ENCODE assay signal across 8 cellular contexts in genomic region chr5:14364576-14365472, GRCh38.
A peak's percentile ranks its signal among the peaks of the same experiment; 100 is the strongest.
DNase-seq lines count a peak whose midpoint lies in the region; ATAC-seq and TF ChIP-seq lines count a peak whose summit lies in the region.

No MANE protein-coding gene starts in this region.

- H3K9me3 ChIP-seq in RWPE2 (ENCODE audit: severe bottlenecking) (no peaks in the 10 kb centered on the region), thoracic aorta (no peaks in the 10 kb centered on the region)

- DNase-seq in stimulated activated CD4-positive, alpha-beta T cell treated with anti-CD3 and anti-CD28 coated beads, Interleukin-15, amount 100 ng/mL, for 24 hours = peak; percentile 20
- no peak for DNase-seq in stimulated activated CD4-positive, alpha-beta T cell treated with anti-CD3 and anti-CD28 coated beads, Interleukin-4, amount 100 ng/mL, for 4 hours
- DNase-seq in RWPE2 (ENCODE audit: low spot score) (no peak), fibroblast of mammary gland (ENCODE audit: low read depth) (no peak), thoracic aorta (ENCODE audit: low spot score) (no peak), NOMO-1 (lab: John Stamatoyannopoulos, UW; ENCODE audit: unreplicated experiment in 2 of 2) (no peak)
- no peak for DNase-seq in effector CD4-positive, alpha-beta T cell

- H3K4me3 ChIP-seq in RWPE2 (ENCODE audit: severe bottlenecking) (no peak overlapping the region), fibroblast of mammary gland (ENCODE audit: control insufficient read depth, low read depth, low read length) (no peak overlapping the region), thoracic aorta (no peak overlapping the region)

- ATAC-seq in RWPE2 (ENCODE audit: low read depth) (no peak), thoracic aorta (ENCODE audit: insufficient number of reproducible peaks, low FRiP score, low read depth) (no peak), HG02588 (IDR thresholded peaks at IDR 0.05; ENCODE audit: unreplicated experiment) (no peak)

- TF ChIP-seq CTCF in RWPE2 (IDR thresholded peaks at IDR 0.05; ENCODE audit: poor library complexity, severe bottlenecking) = peak; percentile 81
- TF ChIP-seq CTCF in fibroblast of mammary gland (conservative IDR thresholded peaks at IDR 0.05; ENCODE audit: control insufficient read depth, insufficient read depth, low read depth, low read length) = peak; percentile 46
- TF ChIP-seq CTCF in thoracic aorta (IDR thresholded peaks at IDR 0.05) = peak; percentile 6

- no peak overlapping the region for H3K27ac ChIP-seq in RWPE2 (ENCODE audit: poor library complexity, severe bottlenecking)
- no peak overlapping the region for H3K27ac ChIP-seq in thoracic aorta

- H3K4me1 ChIP-seq in RWPE2 (ENCODE audit: insufficient read depth, poor library complexity, severe bottlenecking) (no peaks in the 10 kb centered on the region), thoracic aorta (ENCODE audit: control insufficient read depth in 1 of 2, low read depth in 2 of 2) (no peaks in the 10 kb centered on the region)

- H3K36me3 ChIP-seq in RWPE2 (ENCODE audit: low read depth) (peaks cover 99% of the 10 kb centered on the region), thoracic aorta (peaks cover 65% of the 10 kb centered on the region)

- H3K27me3 ChIP-seq in RWPE2 (ENCODE audit: insufficient read depth, poor library complexity, severe bottlenecking) = no peaks in the 10 kb centered on the region
- no peaks in the 10 kb centered on the region for H3K27me3 ChIP-seq in thoracic aorta (replicated peaks; ENCODE audit: insufficient read depth)

Comparison
In these comparisons a context has a peak if more than half of its experiments do, and no peak if none do; other contexts are left out.
1. CTCF ChIP-seq: peak in every context shown above with its lines; median percentile 81 in RWPE2; 46 in fibroblast of mammary gland; 6 in thoracic aorta.